ENCODE assay signal across 10 cellular contexts in the genomic region with DNA sequence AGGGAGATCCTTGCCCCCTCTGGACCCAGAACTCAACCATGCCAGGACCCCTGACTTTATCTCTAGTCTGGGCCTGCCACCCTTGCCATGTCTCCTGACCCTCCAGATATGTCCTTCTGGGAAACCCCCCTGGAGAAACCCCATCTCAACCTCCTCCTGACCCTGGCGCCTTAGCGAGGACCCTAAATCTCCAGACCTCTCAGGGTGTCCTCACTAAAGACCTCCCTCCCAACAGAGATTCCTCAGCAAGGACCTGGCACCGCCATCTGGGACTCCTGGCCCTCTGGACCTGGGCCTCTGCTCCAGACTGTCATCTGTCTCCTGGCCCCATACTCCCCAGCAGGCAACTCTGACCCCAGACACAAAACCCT. TPM values are rescaled to one million over a fixed set of nuclear protein-coding genes. Genes with fewer than 3 reads are reported as not detected.
A peak's percentile ranks its signal among the peaks of the same experiment; 100 is the strongest.
DNase-seq lines count a peak whose midpoint lies in the region; ATAC-seq and TF ChIP-seq lines count a peak whose summit lies in the region.
"Had no signal": no experiment of that assay in that cellular context is flagged by ENCODE, and none has a peak within 500 bp of the region (broad histone marks: within the 10 kb centered on the region; RNA-seq: fewer than 3 reads in every experiment).

No MANE protein-coding gene starts in this region.

- TF ChIP-seq CTCF in coronary artery (IDR thresholded peaks at IDR 0.05): no peak

- H3K27ac ChIP-seq in coronary artery: peak overlapping the region; percentile 84 to 93

- no peaks in the 10 kb centered on the region for H3K9me3 Mint-ChIP-seq in stimulated activated naive CD8-positive, alpha-beta T cell treated with anti-CD3 and anti-CD28 coated beads, Interleukin-15, Interleukin-2, amounts not matched to agents 100 ng/mL and 50 ng/mL, for 24 hours
- H3K9me3 Mint-ChIP-seq in natural killer cell treated with Interleukin-12 subunit alpha and Interleukin-12 subunit beta and Interleukin-15 and Interleukin-18, amount 100 ng/mL, for 72 hours: no peaks in the 10 kb centered on the region

- H3K4me3 ChIP-seq in coronary artery: peak overlapping the region; percentile 81

- no peak for ATAC-seq in stimulated activated naive CD8-positive, alpha-beta T cell treated with anti-CD3 and anti-CD28 coated beads, Interleukin-15, Interleukin-2, amounts not matched to agents 100 U/mL and 50 U/mL, for 24 hours
- ATAC-seq in natural killer cell treated with Interleukin-12 subunit alpha and Interleukin-12 subunit beta and Interleukin-15 and Interleukin-18, amount 100 ng/mL, for 72 hours: no peak
- ATAC-seq in activated CD4-positive, CD25-positive, alpha-beta regulatory T cell treated with anti-CD3 and anti-CD28 coated beads, Interleukin-2, amount 50 U/mL, for 24 hours: no peak
- ATAC-seq in HG03135 (IDR thresholded peaks at IDR 0.05; ENCODE audit: unreplicated experiment): no peak

- H3K4me3 Mint-ChIP-seq in stimulated activated naive CD8-positive, alpha-beta T cell treated with anti-CD3 and anti-CD28 coated beads, Interleukin-15, Interleukin-2, amounts not matched to agents 100 ng/mL and 50 ng/mL, for 24 hours: peak overlapping the region; percentile 82
- H3K4me3 Mint-ChIP-seq in natural killer cell treated with Interleukin-12 subunit alpha and Interleukin-12 subunit beta and Interleukin-15 and Interleukin-18, amount 100 ng/mL, for 72 hours: peak overlapping the region; percentile 72

- no peak overlapping the region for H3K27ac Mint-ChIP-seq in stimulated activated naive CD8-positive, alpha-beta T cell treated with anti-CD3 and anti-CD28 coated beads, Interleukin-15, Interleukin-2, amounts not matched to agents 100 ng/mL and 50 ng/mL, for 24 hours
- peak overlapping the region; percentile 49 to 55 for H3K27ac Mint-ChIP-seq in natural killer cell treated with Interleukin-12 subunit alpha and Interleukin-12 subunit beta and Interleukin-15 and Interleukin-18, amount 100 ng/mL, for 72 hours

- no peak for DNase-seq in stimulated activated naive CD8-positive, alpha-beta T cell treated with anti-CD3 and anti-CD28 coated beads, Interleukin-15, Interleukin-2, amounts not matched to agents 100 U/mL and 50 U/mL, for 24 hours
- DNase-seq in coronary artery (ENCODE audit: low spot score) (no peak), NCI-H774 (lab: John Stamatoyannopoulos, UW) (no peak), NCI-H510A (lab: John Stamatoyannopoulos, UW) (no peak)
- no peak for DNase-seq in natural killer cell treated with Interleukin-12 subunit alpha and Interleukin-12 subunit beta and Interleukin-15 and Interleukin-18, amount 100 ng/mL, for 72 hours (ENCODE audit: low spot score)
- DNase-seq: H7, T1000 had no signal

- H3K27me3 Mint-ChIP-seq in stimulated activated naive CD8-positive, alpha-beta T cell treated with anti-CD3 and anti-CD28 coated beads, Interleukin-15, Interleukin-2, amounts not matched to agents 100 ng/mL and 50 ng/mL, for 24 hours: no peaks in the 10 kb centered on the region
- H3K27me3 Mint-ChIP-seq in natural killer cell treated with Interleukin-12 subunit alpha and Interleukin-12 subunit beta and Interleukin-15 and Interleukin-18, amount 100 ng/mL, for 72 hours: peaks cover 0 to 2% of the 10 kb centered on the region in 2 donors

- peaks cover 47% of the 10 kb centered on the region for H3K4me1 Mint-ChIP-seq in stimulated activated naive CD8-positive, alpha-beta T cell treated with anti-CD3 and anti-CD28 coated beads, Interleukin-15, Interleukin-2, amounts not matched to agents 100 ng/mL and 50 ng/mL, for 24 hours (ENCODE audit: low read depth)
- H3K4me1 Mint-ChIP-seq in natural killer cell treated with Interleukin-12 subunit alpha and Interleukin-12 subunit beta and Interleukin-15 and Interleukin-18, amount 100 ng/mL, for 72 hours (ENCODE audit: low read depth in 2 of 2): peaks cover 24 to 35% of the 10 kb centered on the region in 2 donors

- peaks cover 8% of the 10 kb centered on the region for H3K36me3 Mint-ChIP-seq in stimulated activated naive CD8-positive, alpha-beta T cell treated with anti-CD3 and anti-CD28 coated beads, Interleukin-15, Interleukin-2, amounts not matched to agents 100 ng/mL and 50 ng/mL, for 24 hours (ENCODE audit: low read depth)
- H3K36me3 Mint-ChIP-seq in natural killer cell treated with Interleukin-12 subunit alpha and Interleukin-12 subunit beta and Interleukin-15 and Interleukin-18, amount 100 ng/mL, for 72 hours: no peaks in the 10 kb centered on the region

RNA-seq across cellular contexts. Expression of gene KCNK6, which starts 1.3 kb away (rescaled TPM):
- total RNA-seq in natural killer cell treated with Interleukin-12 subunit alpha and Interleukin-12 subunit beta and Interleukin-15 and Interleukin-18, amount 100 ng/mL, for 72 hours: 1 to 10 TPM; 3.7 to 7.7 TPM

RNA-seq across cellular contexts. Expression of gene YIF1B, which starts 5.2 kb away (rescaled TPM):
- total RNA-seq in natural killer cell treated with Interleukin-12 subunit alpha and Interleukin-12 subunit beta and Interleukin-15 and Interleukin-18, amount 100 ng/mL, for 72 hours: 10 to 100 TPM; 56.0 to 59.2 TPM

RNA-seq across cellular contexts. Expression of gene CATSPERG, which starts 14.7 kb away (rescaled TPM):
- 1 to 10 TPM; 6.1 to 9.4 TPM for total RNA-seq in natural killer cell treated with Interleukin-12 subunit alpha and Interleukin-12 subunit beta and Interleukin-15 and Interleukin-18, amount 100 ng/mL, for 72 hours

RNA-seq across cellular contexts. Expression of gene C19orf33, which starts 16.9 kb away (rescaled TPM):
- not detected for total RNA-seq in natural killer cell treated with Interleukin-12 subunit alpha and Interleukin-12 subunit beta and Interleukin-15 and Interleukin-18, amount 100 ng/mL, for 72 hours

RNA-seq across cellular contexts. Expression of gene PSMD8, which starts 53.4 kb away (rescaled TPM):
- 100 to 1,000 TPM; 133 to 252 TPM for total RNA-seq in natural killer cell treated with Interleukin-12 subunit alpha and Interleukin-12 subunit beta and Interleukin-15 and Interleukin-18, amount 100 ng/mL, for 72 hours
